8 cellular contexts compared by ENCODE assay signal in the genomic region with DNA sequence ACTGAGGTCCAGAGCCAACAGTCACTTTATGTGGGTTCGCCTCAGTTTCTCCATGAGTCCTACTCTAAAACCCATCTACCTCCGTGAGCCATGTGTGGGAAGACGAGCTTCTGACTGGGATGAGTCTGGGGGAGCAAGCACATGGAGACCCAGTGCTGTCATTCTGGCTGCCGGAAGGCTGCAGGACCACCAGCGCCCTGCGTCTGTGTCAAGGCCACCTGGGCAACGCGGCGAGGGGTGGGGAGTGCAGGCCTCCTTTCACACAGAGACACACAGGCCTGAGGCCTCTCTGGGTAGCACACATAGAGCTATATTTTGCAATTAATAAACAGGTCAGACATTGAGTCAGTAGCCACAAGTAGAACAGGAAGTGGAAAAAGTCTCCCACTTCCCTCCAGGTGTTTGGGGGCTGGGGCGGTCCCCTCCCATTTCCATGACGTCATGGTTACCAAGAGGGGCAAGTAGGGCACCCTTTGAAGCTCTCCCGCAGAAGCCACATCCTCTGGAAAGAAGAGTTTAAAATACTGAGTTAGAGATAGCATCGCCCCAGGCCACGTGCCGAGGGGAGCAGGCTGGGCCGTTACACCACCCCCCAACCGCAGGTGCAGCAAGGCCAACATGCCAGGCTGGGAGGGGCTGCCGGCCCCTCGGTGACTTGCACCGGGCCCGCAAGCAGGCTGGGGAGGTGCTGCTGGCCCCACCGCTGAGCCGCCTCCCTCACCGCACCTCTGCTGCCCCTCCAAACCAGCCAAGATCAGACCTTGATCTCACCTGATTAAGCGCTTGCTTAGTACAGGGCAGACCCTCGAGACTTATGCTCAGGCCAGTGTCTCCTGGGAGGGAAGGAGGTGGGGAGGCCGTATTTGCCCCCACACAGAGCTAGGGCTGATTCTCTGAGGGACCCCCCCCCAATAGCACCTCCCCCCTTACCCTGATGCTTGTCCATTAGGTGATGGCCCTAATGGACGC. TPM values are rescaled to one million over a fixed set of nuclear protein-coding genes. Genes with fewer than 3 reads are reported as not detected.
DNase-seq lines count a peak whose midpoint lies in the region; ATAC-seq and TF ChIP-seq lines count a peak whose summit lies in the region.

No MANE protein-coding gene starts in this region.

- H3K27me3 ChIP-seq in esophagus squamous epithelium, result no peaks in the 10 kb centered on the region
- H3K27me3 ChIP-seq in prostate gland (replicated peaks; ENCODE audit: insufficient read depth), result no peaks in the 10 kb centered on the region
- H3K27me3 ChIP-seq in uterus, result no peaks in the 10 kb centered on the region

- no peaks in the 10 kb centered on the region for H3K9me3 ChIP-seq in esophagus squamous epithelium
- H3K9me3 ChIP-seq in prostate gland, result no peaks in the 10 kb centered on the region
- H3K9me3 ChIP-seq in uterus, result no peaks in the 10 kb centered on the region

- TF ChIP-seq POLR2A in GM15510 (IDR thresholded peaks at IDR 0.05; ENCODE audit: borderline replicate concordance, extremely low read depth, insufficient read length), result peak; percentile 39
- peak in 1 of 4 donors; percentile 53 for TF ChIP-seq POLR2A in esophagus squamous epithelium (IDR thresholded peaks at IDR 0.05)
- no peak for TF ChIP-seq POLR2A in prostate gland (IDR thresholded peaks at IDR 0.05)
- no peak for TF ChIP-seq POLR2A in uterus (IDR thresholded peaks at IDR 0.05)

- H3K4me3 ChIP-seq in esophagus squamous epithelium (peak overlapping the region in 3 of 4 donors; percentile 26 to 62 (median 41)), prostate gland (no peak overlapping the region), uterus (peak overlapping the region; percentile 22 to 27)

- intact Hi-C loops in esophagus squamous epithelium (cut with DNase I), result loop anchor here (10.0 kb wide), 2 partner anchors 98 to 172 kb away; no protein-coding TSS in a partner anchor
- intact Hi-C loops in prostate gland (cut with DNase I), result loop anchor here (5.0 kb wide), 2 partner anchors 164 to 296 kb away; no protein-coding TSS in a partner anchor
- intact Hi-C loops in uterus (cut with DNase I; ENCODE audit: low total_unique reads), result loop anchor here (5.0 to 10.0 kb wide), 2 partner anchors 98 to 164 kb away; no protein-coding TSS in a partner anchor

- H3K27ac ChIP-seq in esophagus squamous epithelium, result peak overlapping the region; percentile 77 to 85 (median 80)
- peak overlapping the region in 1 of 2 donors; percentile 55 for H3K27ac ChIP-seq in prostate gland
- peak overlapping the region; percentile 77 to 79 for H3K27ac ChIP-seq in uterus

- H3K36me3 ChIP-seq in esophagus squamous epithelium (no peaks in the 10 kb centered on the region), prostate gland (no peaks in the 10 kb centered on the region), uterus (no peaks in the 10 kb centered on the region)

- peaks cover 19 to 75% (median 46%) of the 10 kb centered on the region in 3 donors for H3K4me1 ChIP-seq in esophagus squamous epithelium
- H3K4me1 ChIP-seq in prostate gland (replicated peaks), result no peaks in the 10 kb centered on the region
- H3K4me1 ChIP-seq in uterus, result peaks cover 0 to 3% of the 10 kb centered on the region in 2 donors

- peak; percentile 88 to 89 for DNase-seq in NOMO-1 (lab: John Stamatoyannopoulos, UW; ENCODE audit: unreplicated experiment in 2 of 2)
- DNase-seq in activated T-cell treated with anti-CD3 and anti-CD28 coated beads for 1 hour (ENCODE audit: low read depth), result peak; percentile 85
- peak; percentile 80 for DNase-seq in esophagus squamous epithelium (lab: John Stamatoyannopoulos, UW)
- peak; percentile 19 for DNase-seq in prostate gland (ENCODE audit: low spot score)
- peak; percentile 49 to 65 for DNase-seq in uterus
- no peak for DNase-seq in ecto neural progenitor cell (ENCODE audit: low spot score)

- TF ChIP-seq CTCF in esophagus squamous epithelium (IDR thresholded peaks at IDR 0.05) (no peak), prostate gland (IDR thresholded peaks at IDR 0.05) (no peak), uterus (IDR thresholded peaks at IDR 0.05) (no peak)

- peak; percentile 69 for ATAC-seq in HG02678 (IDR thresholded peaks at IDR 0.05; ENCODE audit: unreplicated experiment)

- WGBS in esophagus squamous epithelium, 2 donors, result 14 to 71% methylated on average over 6 to 11 of the region's 28 CpGs
- WGBS in prostate gland, result 51% methylated on average over 27 of the region's 28 CpGs

RNA-seq across cellular contexts. Expression of gene DAD1, which starts 32.7 kb away (rescaled TPM):
- 100 to 1,000 TPM; 174 to 280 (median 225) TPM for total RNA-seq in esophagus squamous epithelium
- total RNA-seq in prostate gland, result 100 to 1,000 TPM; 231 to 289 TPM
- total RNA-seq in uterus, result 100 to 1,000 TPM in 3 of 4 donors, 10 to 100 TPM in 1; 92.2 to 375 (median 207) TPM

RNA-seq across cellular contexts. Expression of gene ABHD4, which starts 41.8 kb away (rescaled TPM):
- total RNA-seq in esophagus squamous epithelium (10 to 100 TPM; 22.9 to 45.4 (median 30.1) TPM), prostate gland (100 to 1,000 TPM in 1 of 2 donors, 10 to 100 TPM in 1; 25.9 to 116 TPM), uterus (10 to 100 TPM; 17.9 to 40.0 (median 28.6) TPM)

Comparison
In these comparisons a context has a peak if more than half of its experiments do, and no peak if none do; other contexts are left out.
1. H3K4me3 ChIP-seq: peak in esophagus squamous epithelium (3 of 4) and uterus (2 of 2); none in prostate gland (0 of 2).